Comparison of ENCODE assay signal across 8 cellular contexts in genomic region chr2:101473911-101474751, GRCh38. TPM values are rescaled to one million over a fixed set of nuclear protein-coding genes. Genes with fewer than 3 reads are reported as not detected.
DNase-seq lines count a peak whose midpoint lies in the region; ATAC-seq and TF ChIP-seq lines count a peak whose summit lies in the region.

No MANE protein-coding gene starts in this region.

- ATAC-seq in HG02759 (IDR thresholded peaks at IDR 0.05; ENCODE audit: unreplicated experiment) (no peak), GM21786 (IDR thresholded peaks at IDR 0.05; ENCODE audit: unreplicated experiment) (no peak), GM21381 (IDR thresholded peaks at IDR 0.05; ENCODE audit: unreplicated experiment) (no peak)

- peak overlapping the region; percentile 11 for H3K9ac ChIP-seq in rectal smooth muscle tissue (ENCODE audit: low read length)

- no peak for TF ChIP-seq CTCF in PC-9 (conservative IDR thresholded peaks at IDR 0.05)

- H3K4me1 ChIP-seq in PC-9 (replicated peaks; ENCODE audit: insufficient read depth) (peaks cover 10% of the 10 kb centered on the region), rectal smooth muscle tissue (ENCODE audit: control insufficient read depth, insufficient read depth, low read length) (no peaks in the 10 kb centered on the region)

- H3K4me2 ChIP-seq in PC-9, result peak overlapping the region; percentile 61

- H3K9me3 ChIP-seq in PC-9 (ENCODE audit: insufficient read depth, low read depth), result no peaks in the 10 kb centered on the region

- H3K27ac ChIP-seq in PC-9 (no peak overlapping the region), rectal smooth muscle tissue (ENCODE audit: low read depth, low read length) (no peak overlapping the region)

- no TSS peak for BruUV-seq in PC-9 (replicated peaks; lab: Mats Ljungman, UMichigan)

- no peaks in the 10 kb centered on the region for H3K36me3 ChIP-seq in PC-9 (ENCODE audit: low read depth)
- H3K36me3 ChIP-seq in rectal smooth muscle tissue (ENCODE audit: control insufficient read depth, insufficient read depth, low read length), result no peaks in the 10 kb centered on the region

- DNase-seq in GF-D8 (lab: John Stamatoyannopoulos, UW) (peak; percentile 20), PC-9 (peak in 1 of 2 experiments; percentile 21), amygdala (lab: John Stamatoyannopoulos, UW) (peak in 42 of 56 donors; percentile 3 to 69 (median 28)), hypothalamus (lab: John Stamatoyannopoulos, UW) (peak in 39 of 51 donors; percentile 4 to 72 (median 34))

- intact Hi-C loops in PC-9 (cut with micrococcal nuclease; ENCODE audit: unreplicated experiment), result no loop called here

- no peaks in the 10 kb centered on the region for H4K20me1 ChIP-seq in PC-9 (ENCODE audit: insufficient read depth)

- peak overlapping the region; percentile 77 for H2AFZ ChIP-seq in PC-9

- CTCF ChIA-PET in PC-9 (lab: Charles Lee), result interaction anchor here (0.6 to 1.0 kb wide), 2 partner anchors 37 to 782 kb away, joined by 3 to 4 read pairs; no protein-coding TSS in a partner anchor

- POLR2A ChIA-PET in PC-9 (lab: Charles Lee; ENCODE audit: unreplicated experiment), result no interaction called here

- no peaks in the 10 kb centered on the region for H3K27me3 ChIP-seq in PC-9 (ENCODE audit: insufficient read depth, low read depth)
- no peaks in the 10 kb centered on the region for H3K27me3 ChIP-seq in rectal smooth muscle tissue (ENCODE audit: control insufficient read depth, insufficient read depth, low read length)

- no peaks in the 10 kb centered on the region for H3K9me2 ChIP-seq in PC-9 (ENCODE audit: insufficient read depth)

- H3K79me2 ChIP-seq in PC-9 (ENCODE audit: low read depth), result no peaks in the 10 kb centered on the region

- no peaks in the 10 kb centered on the region; the same call in 1 of the 2 replicates for H3F3A ChIP-seq in PC-9 (ENCODE audit: insufficient read depth, low read depth)

- H3K4me3 ChIP-seq in PC-9 (peak overlapping the region; percentile 50), rectal smooth muscle tissue (ENCODE audit: low read length) (peak overlapping the region; percentile 71)

RNA-seq across cellular contexts. Expression of gene RFX8, which starts 0.8 kb away (rescaled TPM):
- not detected in 2 replicates for total RNA-seq in PC-9 (2021)
